In genomic region chr11:47863189-47863892, GRCh38 we compare ENCODE assay signal across 1 cellular context.
A peak's percentile ranks its signal among the peaks of the same experiment; 100 is the strongest.
TF ChIP-seq lines count a peak whose summit lies in the region.

No MANE protein-coding gene starts in this region.

TF ChIP-seq in K562, 482 proteins besides CTCF, POLR2A, EP300 and RAD21 (continued from another document and continues in another):
- TF ChIP-seq ZNF318 (IDR thresholded peaks at IDR 0.05; ENCODE audit: borderline replicate concordance in 1 of 2, low read depth in 1 of 2), result no peak
- TF ChIP-seq TAF7 (tag; IDR thresholded peaks at IDR 0.05), result no peak
- TF ChIP-seq GMEB1 (CRISPR knock-in tag; IDR thresholded peaks at IDR 0.05), result no peak
- TF ChIP-seq ZFP36 (IDR thresholded peaks at IDR 0.05; ENCODE audit: low read depth, low read length, partially characterized antibody), result no peak
- TF ChIP-seq SP2 (IDR thresholded peaks at IDR 0.05; ENCODE audit: extremely low read depth, low read depth, low read length, poor library complexity, severe bottlenecking), result no peak
- no peak for TF ChIP-seq ZNF76 (CRISPR knock-in tag; IDR thresholded peaks at IDR 0.05; ENCODE audit: borderline replicate concordance)
- no peak for TF ChIP-seq NR2F6 (CRISPR knock-in tag; IDR thresholded peaks at IDR 0.05)
- no peak for TF ChIP-seq GTF2E2 (tag; IDR thresholded peaks at IDR 0.05)
- TF ChIP-seq HIVEP1 (CRISPR knock-in tag; IDR thresholded peaks at IDR 0.05), result no peak
- no peak for TF ChIP-seq ZNF764 (CRISPR knock-in tag; IDR thresholded peaks at IDR 0.05; ENCODE audit: low read depth)
- no peak for TF ChIP-seq ZNF232 (CRISPR knock-in tag; IDR thresholded peaks at IDR 0.05)
- no peak for TF ChIP-seq CREB5 (CRISPR knock-in tag; IDR thresholded peaks at IDR 0.05)
- TF ChIP-seq ZNF12 (CRISPR knock-in tag; IDR thresholded peaks at IDR 0.05), result no peak
- TF ChIP-seq ETV6 (IDR thresholded peaks at IDR 0.05; ENCODE audit: borderline replicate concordance in 1 of 2, low read depth in 2 of 2, low read length in 1 of 2), result no peak
- no peak for TF ChIP-seq ETV6 (CRISPR knock-in tag; IDR thresholded peaks at IDR 0.05; ENCODE audit: borderline replicate concordance)
- TF ChIP-seq MXI1 (IDR thresholded peaks at IDR 0.05; ENCODE audit: low read depth, low read length), result no peak
- TF ChIP-seq ZNF512 (tag; IDR thresholded peaks at IDR 0.05), result no peak
- TF ChIP-seq ATF3 (IDR thresholded peaks at IDR 0.05), result peak; percentile 16; the same call in 1 of the 2 replicates
- no peak for TF ChIP-seq ATF3 (CRISPR knock-in tag; conservative IDR thresholded peaks at IDR 0.05)
- no peak for TF ChIP-seq ZNF444 (CRISPR knock-in tag; IDR thresholded peaks at IDR 0.05)
- no peak for TF ChIP-seq CTBP1 (IDR thresholded peaks at IDR 0.05; ENCODE audit: borderline replicate concordance)
- no peak for TF ChIP-seq ZBTB34 (CRISPR knock-in tag; IDR thresholded peaks at IDR 0.05)
- no peak for TF ChIP-seq EHMT2 (IDR thresholded peaks at IDR 0.05)
- peak; percentile 37; the same call in 1 of the 2 replicates for TF ChIP-seq ESRRA (IDR thresholded peaks at IDR 0.05; ENCODE audit: borderline replicate concordance, low read depth)
- no peak for TF ChIP-seq TRIM28 (IDR thresholded peaks at IDR 0.05)
- TF ChIP-seq ZNF175 (CRISPR knock-in tag; IDR thresholded peaks at IDR 0.05; ENCODE audit: low read depth), result 0 out of 2 replicates have a peak, but pooled peaks have one; percentile 25
- no peak for TF ChIP-seq SNRNP70 (optimal IDR thresholded peaks at IDR 0.05; ENCODE audit: low read depth, low read length)
- no peak for TF ChIP-seq HOXB6 (CRISPR knock-in tag; IDR thresholded peaks at IDR 0.05; ENCODE audit: borderline replicate concordance)
- no peak for TF ChIP-seq KHSRP (IDR thresholded peaks at IDR 0.05)
- TF ChIP-seq CC2D1A (IDR thresholded peaks at IDR 0.05), result no peak
- no peak for TF ChIP-seq MITF (IDR thresholded peaks at IDR 0.05)
- no peak for TF ChIP-seq CUX1 (CRISPR knock-in tag; IDR thresholded peaks at IDR 0.05)
- TF ChIP-seq RBBP5 (IDR thresholded peaks at IDR 0.05; ENCODE audit: borderline replicate concordance, insufficient read depth, low read length, poor library complexity, severe bottlenecking), result no peak
- TF ChIP-seq ZNF561 (CRISPR knock-in tag; conservative IDR thresholded peaks at IDR 0.05), result no peak
- TF ChIP-seq ZC3H8 (IDR thresholded peaks at IDR 0.05), result no peak
- TF ChIP-seq DPF2 (IDR thresholded peaks at IDR 0.05), result peak; percentile 71
- TF ChIP-seq GABPA (tag; conservative IDR thresholded peaks at IDR 0.05; ENCODE audit: low read depth), result peak; percentile 68
- no peak for TF ChIP-seq SIN3B (IDR thresholded peaks at IDR 0.05; ENCODE audit: low read depth)
